In genomic region chr17:21422382-21423189, GRCh38 we compare ENCODE assay signal across 3 cellular contexts. TPM values are rescaled to one million over a fixed set of nuclear protein-coding genes. Genes with fewer than 3 reads are reported as not detected.
"Had no signal": no experiment of that assay in that cellular context is flagged by ENCODE, and none has a peak within 500 bp of the region (broad histone marks: within the 10 kb centered on the region; RNA-seq: fewer than 3 reads in every experiment).

No MANE protein-coding gene starts in this region.

RNA-seq across cellular contexts. Expression of gene KCNJ12, which starts 46.4 kb away (rescaled TPM):
- total RNA-seq: activated naive CD4-positive, alpha-beta T cell treated with anti-CD3 and anti-CD28 coated beads for 36 hours; activated naive CD8-positive, alpha-beta T cell treated with anti-CD3 and anti-CD28 coated beads for 36 hours; activated T-helper 1 cell treated with anti-CD3 and anti-CD28 coated beads, Interleukin-12 subunit alpha, Interleukin-12 subunit beta, Interleukin-2, Interleukin-4 antibody, amounts not matched to agents 30 ng/mL and 10 ng/mL and 1 ng/mL, durations not matched to agents 14 hours and 24 hours and 36 hours had no signal
